13 cellular contexts compared by ENCODE assay signal in genomic region chr7:1045727-1046063, GRCh38. TPM values are rescaled to one million over a fixed set of nuclear protein-coding genes. Genes with fewer than 3 reads are reported as not detected.
DNase-seq lines count a peak whose midpoint lies in the region; ATAC-seq and TF ChIP-seq lines count a peak whose summit lies in the region.
"Had no signal": no experiment of that assay in that cellular context is flagged by ENCODE, and none has a peak within 500 bp of the region (broad histone marks: within the 10 kb centered on the region; RNA-seq: fewer than 3 reads in every experiment).

No MANE protein-coding gene starts in this region.

- H3K4me2 ChIP-seq in trophoblast cell (ENCODE audit: low read length) = no peak overlapping the region

- H4K12ac ChIP-seq in trophoblast cell (ENCODE audit: low read depth, low read length) = no peak overlapping the region

- no peak overlapping the region for H3K27ac ChIP-seq in trophoblast cell (ENCODE audit: low read depth, low read length)
- H3K27ac ChIP-seq: brain microvascular endothelial cell had no signal

- H4K8ac ChIP-seq in trophoblast cell (ENCODE audit: low read depth, low read length) = no peak overlapping the region

- peak overlapping the region; percentile 78 for H3K4me3 Mint-ChIP-seq in activated CD4-positive, alpha-beta T cell treated with anti-CD3 and anti-CD28 coated beads for 36 hours
- H3K4me3 Mint-ChIP-seq in IgD-negative memory B cell (peak overlapping the region in 3 of 4 donors; percentile 50 to 95 (median 52)), brain (peak overlapping the region; percentile 89 to 95 (median 92)), progenitor cell of endocrine pancreas (ENCODE audit: low read depth) (peak overlapping the region; percentile 70)

- H3K79me1 ChIP-seq in trophoblast cell (ENCODE audit: low read length) = peaks cover 2% of the 10 kb centered on the region

- CTCF ChIA-PET in activated CD4-positive, alpha-beta T cell treated with anti-CD3 and anti-CD28 coated beads for 36 hours (lab: Charles Lee) = interaction anchor here (0.7 to 1.7 kb wide), 3 partner anchors 15 to 110 kb away, joined by 3 to 5 read pairs (median 3); no protein-coding TSS in a partner anchor

- POLR2A ChIA-PET in activated CD4-positive, alpha-beta T cell treated with anti-CD3 and anti-CD28 coated beads for 36 hours (lab: Charles Lee) = no interaction called here

- peaks cover 2% of the 10 kb centered on the region for H3K9me3 ChIP-seq in trophoblast cell (ENCODE audit: insufficient read depth, low read depth, low read length)
- no peaks in the 10 kb centered on the region for H3K9me3 ChIP-seq in MG63

- no peak overlapping the region for H2BK5ac ChIP-seq in trophoblast cell (ENCODE audit: low read depth, low read length, poor library complexity)

- no peaks in the 10 kb centered on the region for H3K9me3 Mint-ChIP-seq in activated CD4-positive, alpha-beta T cell treated with anti-CD3 and anti-CD28 coated beads for 36 hours (ENCODE audit: low read depth)
- H3K9me3 Mint-ChIP-seq in IgD-negative memory B cell (no peaks in the 10 kb centered on the region), brain (peaks cover 0 to 7% (median 0%) of the 10 kb centered on the region in 5 experiments), progenitor cell of endocrine pancreas (ENCODE audit: low read depth) (no peaks in the 10 kb centered on the region)

- H2AFZ ChIP-seq in trophoblast cell (ENCODE audit: insufficient read depth, low read length, poor library complexity) = no peak overlapping the region

- H3K14ac ChIP-seq in trophoblast cell (ENCODE audit: low read length) = no peak overlapping the region

- no peak for TF ChIP-seq CTCF in brain (conservative IDR thresholded peaks at IDR 0.05)
- no peak for TF ChIP-seq CTCF in progenitor cell of endocrine pancreas (IDR thresholded peaks at IDR 0.05; ENCODE audit: unreplicated experiment)

- H3K79me2 ChIP-seq in trophoblast cell (ENCODE audit: control insufficient read depth, insufficient read depth, low read length, poor library complexity) = no peaks in the 10 kb centered on the region

- peaks cover 10 to 16% of the 10 kb centered on the region in 2 experiments for H3K4me1 ChIP-seq in trophoblast cell (ENCODE audit: control insufficient read depth in 1 of 2, insufficient read depth in 2 of 2, low read length in 2 of 2)

- H2BK120ac ChIP-seq in trophoblast cell (ENCODE audit: insufficient read depth, low read length, poor library complexity) = no peak overlapping the region

- H3K4me3 ChIP-seq in trophoblast cell (ENCODE audit: low read depth, low read length) (no peak overlapping the region), MG63 (no peak overlapping the region)

- intact Hi-C loops in activated CD4-positive, alpha-beta T cell treated with anti-CD3 and anti-CD28 coated beads for 36 hours (cut with DNase I, micrococcal nuclease) = loop anchor here in 1 of 2 experiments (10.0 kb wide), 2 partner anchors 441 to 1589 kb away; partner anchors contain the start of gene TTYH3

- no peak for ATAC-seq in activated CD4-positive, alpha-beta T cell treated with anti-CD3 and anti-CD28 coated beads for 36 hours

- H3K4ac ChIP-seq in trophoblast cell (ENCODE audit: low read depth, low read length) = no peak overlapping the region

- no peak overlapping the region for H3K9ac ChIP-seq in trophoblast cell (ENCODE audit: low read length)

- H3K27me3 ChIP-seq in trophoblast cell (ENCODE audit: insufficient read depth, low read length) (no peaks in the 10 kb centered on the region), MG63 (no peaks in the 10 kb centered on the region)
- H3K27me3 ChIP-seq: brain microvascular endothelial cell had no signal

- H3K36me3 ChIP-seq in trophoblast cell (ENCODE audit: control insufficient read depth in 1 of 2, insufficient read depth in 2 of 2, low read length in 2 of 2) (no peaks in the 10 kb centered on the region), MG63 (no peaks in the 10 kb centered on the region)
- H3K36me3 ChIP-seq: brain microvascular endothelial cell had no signal

- peaks cover 3% of the 10 kb centered on the region for H3K36me3 Mint-ChIP-seq in activated CD4-positive, alpha-beta T cell treated with anti-CD3 and anti-CD28 coated beads for 36 hours (ENCODE audit: low read depth)
- H3K36me3 Mint-ChIP-seq in IgD-negative memory B cell (no peaks in the 10 kb centered on the region), brain (no peaks in the 10 kb centered on the region), progenitor cell of endocrine pancreas (ENCODE audit: insufficient read depth) (no peaks in the 10 kb centered on the region)

- H2BK12ac ChIP-seq in trophoblast cell (ENCODE audit: low read length) = no peak overlapping the region

- H3K27ac Mint-ChIP-seq in activated CD4-positive, alpha-beta T cell treated with anti-CD3 and anti-CD28 coated beads for 36 hours = peak overlapping the region; percentile 64
- peak overlapping the region in 1 of 3 donors; percentile 70 for H3K27ac Mint-ChIP-seq in IgD-negative memory B cell
- H3K27ac Mint-ChIP-seq in brain = peak overlapping the region in 2 of 5 experiments; percentile 48 to 94
- H3K27ac Mint-ChIP-seq in progenitor cell of endocrine pancreas = peak overlapping the region; percentile 53

- peaks cover 69% of the 10 kb centered on the region for H3K4me1 Mint-ChIP-seq in activated CD4-positive, alpha-beta T cell treated with anti-CD3 and anti-CD28 coated beads for 36 hours
- peaks cover 15 to 20% (median 17%) of the 10 kb centered on the region in 3 donors for H3K4me1 Mint-ChIP-seq in IgD-negative memory B cell
- H3K4me1 Mint-ChIP-seq in brain = peaks cover 77% of the 10 kb centered on the region
- H3K4me1 Mint-ChIP-seq in progenitor cell of endocrine pancreas (ENCODE audit: low read depth) = peaks cover 46% of the 10 kb centered on the region

- DNase-seq in activated CD4-positive, alpha-beta T cell treated with anti-CD3 and anti-CD28 coated beads for 36 hours = no peak
- no peak for DNase-seq in activated CD4-positive, alpha-beta T cell treated with anti-CD3 and anti-CD28 coated beads, Interleukin-2, amount 50 U/mL, for 48 hours
- DNase-seq in progenitor cell of endocrine pancreas (ENCODE audit: low spot score, unreplicated experiment) (no peak), trophoblast cell (no peak), MG63 (no peak), NCI-H774 (lab: John Stamatoyannopoulos, UW) (no peak)
- DNase-seq: brain microvascular endothelial cell, head of caudate nucleus, KG1, NCI-H1694 treated with DMSO at 0.1 percent for 48 hours, NCI-H526 treated with DMSO at 0.1 percent for 48 hours had no signal

- no peak overlapping the region for H2AK5ac ChIP-seq in trophoblast cell (ENCODE audit: low read length)

- no peak overlapping the region for H4K91ac ChIP-seq in trophoblast cell (ENCODE audit: low read depth, low read length)

- H3K18ac ChIP-seq in trophoblast cell (ENCODE audit: low read length) = no peak overlapping the region

- no peaks in the 10 kb centered on the region for H3K27me3 Mint-ChIP-seq in activated CD4-positive, alpha-beta T cell treated with anti-CD3 and anti-CD28 coated beads for 36 hours
- H3K27me3 Mint-ChIP-seq in IgD-negative memory B cell = peaks cover under 1% of the 10 kb centered on the region
- H3K27me3 Mint-ChIP-seq in brain = no peaks in the 10 kb centered on the region
- peaks cover 3% of the 10 kb centered on the region for H3K27me3 Mint-ChIP-seq in progenitor cell of endocrine pancreas

- no CpG with 5 or more reads among the region's 8 CpGs for WGBS in trophoblast cell (ENCODE audit: extremely low coverage, insufficient coverage, insufficient read length)

- H3K23ac ChIP-seq in trophoblast cell (ENCODE audit: low read length) = no peak overlapping the region

RNA-seq across cellular contexts. Expression of gene GPR146, which starts 1.3 kb away (rescaled TPM):
- total RNA-seq in activated CD4-positive, alpha-beta T cell treated with anti-CD3 and anti-CD28 coated beads for 36 hours = 1 to 10 TPM; 4.7 to 5.6 TPM
- polyA plus RNA-seq in IgD-negative memory B cell (2.6 TPM), brain (ENCODE audit: insufficient read depth, low read depth, low replicate concordance) (10.5 TPM)
- total RNA-seq in progenitor cell of endocrine pancreas = 1.6 and 1.9 TPM in 2 replicates
- 5.6 and 6.0 TPM in 2 replicates for polyA plus RNA-seq in trophoblast cell (2013)
- 1.5 TPM in 1 of 2 replicates, not detected in the other for total RNA-seq in MG63 (2014; rRNA removed; shearing (Covaris generic); ENCODE audit: low replicate concordance)

RNA-seq across cellular contexts. Expression of gene GPER1, which starts 42.2 kb away (rescaled TPM):
- not detected for total RNA-seq in activated CD4-positive, alpha-beta T cell treated with anti-CD3 and anti-CD28 coated beads for 36 hours
- 0.66 TPM for polyA plus RNA-seq in IgD-negative memory B cell
- polyA plus RNA-seq in brain (ENCODE audit: insufficient read depth, low read depth, low replicate concordance) = 10.9 TPM
- total RNA-seq in progenitor cell of endocrine pancreas = 0.50 and 0.64 TPM in 2 replicates
- 5.2 and 5.3 TPM in 2 replicates for polyA plus RNA-seq in trophoblast cell (2013)
- 2.2 and 2.8 TPM in 2 replicates for total RNA-seq in MG63 (2014; rRNA removed; shearing (Covaris generic); ENCODE audit: low replicate concordance)
